1 cellular context compared by ENCODE assay signal in genomic region chr15:26073430-26074333, GRCh38.
TF ChIP-seq lines count a peak whose summit lies in the region.

No MANE protein-coding gene starts in this region.

TF ChIP-seq in H1, 55 proteins besides CTCF, POLR2A, EP300 and RAD21 (continued from another document):
- TF ChIP-seq CHD7 (IDR thresholded peaks at IDR 0.05; ENCODE audit: insufficient replicate concordance, low read length) (no peak), USF2 (IDR thresholded peaks at IDR 0.05; ENCODE audit: low read length) (no peak), SRF (IDR thresholded peaks at IDR 0.05; ENCODE audit: low read depth, low read length) (no peak), POLR2AphosphoS5 (IDR thresholded peaks at IDR 0.05; ENCODE audit: low read depth, low read length) (no peak), POU5F1 (IDR thresholded peaks at IDR 0.05; ENCODE audit: low read depth, low read length) (no peak), TBP (IDR thresholded peaks at IDR 0.05; ENCODE audit: low read depth, low read length) (no peak), ATF2 (IDR thresholded peaks at IDR 0.05; ENCODE audit: low read length) (no peak), RFX5 (IDR thresholded peaks at IDR 0.05; ENCODE audit: borderline replicate concordance, low read depth, low read length) (no peak)
